Comparison of ENCODE assay signal across 11 cellular contexts in the genomic region with DNA sequence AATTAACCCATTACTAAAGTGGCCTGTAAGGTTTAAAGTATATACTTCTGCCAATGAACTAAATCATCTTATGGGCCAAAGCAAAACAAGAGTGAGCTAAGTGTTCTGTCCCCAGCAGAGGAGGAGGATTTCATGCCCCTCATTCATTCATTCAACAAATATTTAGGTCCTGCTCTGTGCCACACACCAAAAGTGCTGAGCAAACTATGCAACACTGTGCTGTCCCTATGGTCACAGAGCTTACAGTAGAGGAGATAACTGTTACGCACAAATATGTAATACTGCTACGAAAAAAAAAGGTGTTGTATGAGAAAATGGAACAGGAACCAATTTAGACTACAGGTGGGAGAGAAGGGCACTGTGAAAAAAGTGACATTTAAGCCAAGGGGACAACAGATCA. TPM values are rescaled to one million over a fixed set of nuclear protein-coding genes. Genes with fewer than 3 reads are reported as not detected.
DNase-seq lines count a peak whose midpoint lies in the region; ATAC-seq and TF ChIP-seq lines count a peak whose summit lies in the region.
"Had no signal": no experiment of that assay in that cellular context is flagged by ENCODE, and none has a peak within 500 bp of the region (broad histone marks: within the 10 kb centered on the region; RNA-seq: fewer than 3 reads in every experiment).

No MANE protein-coding gene starts in this region.

- no peaks in the 10 kb centered on the region for H3K9me3 ChIP-seq in Loucy (ENCODE audit: insufficient read depth, low read depth, low read length)
- no peaks in the 10 kb centered on the region for H3K9me3 ChIP-seq in psoas muscle

- H3K36me3 Mint-ChIP-seq in T-helper 1 cell treated with Interleukin-12 subunit alpha and Interleukin-12 subunit beta and Interleukin-4 antibody, amounts not matched to agents 30 μg/mL and 1 μg/mL, for 36 hours (ENCODE audit: low read depth), result peaks cover 12% of the 10 kb centered on the region
- H3K36me3 Mint-ChIP-seq in dendritic cell treated with granulocyte-macrophage colony-stimulating factor and Interleukin-4, amounts not matched to agents 40 ng/mL and 50 ng/mL, for 4 days (ENCODE audit: low read depth), result peaks cover 13% of the 10 kb centered on the region

- H3K27ac Mint-ChIP-seq in T-helper 1 cell treated with Interleukin-12 subunit alpha and Interleukin-12 subunit beta and Interleukin-4 antibody, amounts not matched to agents 30 μg/mL and 1 μg/mL, for 36 hours, result peak overlapping the region; percentile 37
- H3K27ac Mint-ChIP-seq in dendritic cell treated with granulocyte-macrophage colony-stimulating factor and Interleukin-4, amounts not matched to agents 40 ng/mL and 50 ng/mL, for 4 days, result peak overlapping the region; percentile 41

- intact Hi-C loops in dendritic cell treated with granulocyte-macrophage colony-stimulating factor and Interleukin-4, amounts not matched to agents 40 ng/mL and 50 ng/mL, for 4 days (cut with micrococcal nuclease), result loop anchor here (5.0 kb wide), 1 partner anchor 73 kb away; no protein-coding TSS in a partner anchor
- intact Hi-C loops in psoas muscle (cut with DNase I), result loop anchor here (5.0 to 10.0 kb wide), 5 partner anchors 141 to 343 kb away; no protein-coding TSS in a partner anchor

- DNase-seq in T-helper 1 cell (no peak), psoas muscle (no peak), iPS-NIHi11 (ENCODE audit: low spot score) (no peak), NCI-H446 (lab: John Stamatoyannopoulos, UW) (no peak), pons (ENCODE audit: low spot score) (no peak)
- DNase-seq: cerebellar nuclear complex, KG1, stomach had no signal

- H3K27me3 ChIP-seq in Loucy (ENCODE audit: insufficient read depth, low read length, poor library complexity, severe bottlenecking), result no peaks in the 10 kb centered on the region
- no peaks in the 10 kb centered on the region for H3K27me3 ChIP-seq in psoas muscle (ENCODE audit: insufficient read depth in 3 of 3, low read length in 2 of 3)
- H3K27me3 ChIP-seq: stomach had no signal

- H3K9me2 ChIP-seq in Loucy (replicated peaks; ENCODE audit: low read depth, low read length), result no peaks in the 10 kb centered on the region

- no peak overlapping the region for H3K27ac ChIP-seq in psoas muscle

- peaks cover 30% of the 10 kb centered on the region for H4K20me1 ChIP-seq in Loucy (ENCODE audit: insufficient read depth, low read length, poor library complexity, severe bottlenecking)

- no peaks in the 10 kb centered on the region for H3K36me3 ChIP-seq in Loucy (ENCODE audit: insufficient read depth, low read length)
- H3K36me3 ChIP-seq in psoas muscle (ENCODE audit: insufficient read depth in 1 of 2, low read depth in 1 of 2), result no peaks in the 10 kb centered on the region
- H3K36me3 ChIP-seq: stomach had no signal

- no peak for TF ChIP-seq CTCF in Loucy (conservative IDR thresholded peaks at IDR 0.05; ENCODE audit: low read length)
- no peak for TF ChIP-seq CTCF in psoas muscle (IDR thresholded peaks at IDR 0.05)

- H3K9me3 Mint-ChIP-seq in T-helper 1 cell treated with Interleukin-12 subunit alpha and Interleukin-12 subunit beta and Interleukin-4 antibody, amounts not matched to agents 30 μg/mL and 1 μg/mL, for 36 hours, result no peaks in the 10 kb centered on the region
- H3K9me3 Mint-ChIP-seq in dendritic cell treated with granulocyte-macrophage colony-stimulating factor and Interleukin-4, amounts not matched to agents 40 ng/mL and 50 ng/mL, for 4 days, result no peaks in the 10 kb centered on the region

- H3K4me1 ChIP-seq in Loucy (ENCODE audit: insufficient read depth, low read length, poor library complexity, severe bottlenecking) (peaks cover 61% of the 10 kb centered on the region), psoas muscle (no peaks in the 10 kb centered on the region)

- peak overlapping the region; percentile 72 for H3K9ac ChIP-seq in Loucy (ENCODE audit: low read depth, low read length, poor library complexity, severe bottlenecking)

- H3K4me3 Mint-ChIP-seq in T-helper 1 cell treated with Interleukin-12 subunit alpha and Interleukin-12 subunit beta and Interleukin-4 antibody, amounts not matched to agents 30 μg/mL and 1 μg/mL, for 36 hours, result peak overlapping the region; percentile 77
- peak overlapping the region; percentile 80 for H3K4me3 Mint-ChIP-seq in dendritic cell treated with granulocyte-macrophage colony-stimulating factor and Interleukin-4, amounts not matched to agents 40 ng/mL and 50 ng/mL, for 4 days

- no peaks in the 10 kb centered on the region for H3F3A ChIP-seq in Loucy (ENCODE audit: low read depth)

- no peaks in the 10 kb centered on the region for H3K27me3 Mint-ChIP-seq in T-helper 1 cell treated with Interleukin-12 subunit alpha and Interleukin-12 subunit beta and Interleukin-4 antibody, amounts not matched to agents 30 μg/mL and 1 μg/mL, for 36 hours (ENCODE audit: low read depth)
- H3K27me3 Mint-ChIP-seq in dendritic cell treated with granulocyte-macrophage colony-stimulating factor and Interleukin-4, amounts not matched to agents 40 ng/mL and 50 ng/mL, for 4 days, result no peaks in the 10 kb centered on the region

- peaks cover 37% of the 10 kb centered on the region for H3K4me1 Mint-ChIP-seq in T-helper 1 cell treated with Interleukin-12 subunit alpha and Interleukin-12 subunit beta and Interleukin-4 antibody, amounts not matched to agents 30 μg/mL and 1 μg/mL, for 36 hours (ENCODE audit: low read depth)
- H3K4me1 Mint-ChIP-seq in dendritic cell treated with granulocyte-macrophage colony-stimulating factor and Interleukin-4, amounts not matched to agents 40 ng/mL and 50 ng/mL, for 4 days (ENCODE audit: low read depth), result peaks cover 47% of the 10 kb centered on the region

- WGBS in psoas muscle, 3 donors, result 73 to 81% (median 79%) methylated on average over 2 of the region's 2 CpGs

- peaks cover 64% of the 10 kb centered on the region for H3K79me2 ChIP-seq in Loucy (ENCODE audit: insufficient read depth, low read length)

- H3K4me3 ChIP-seq in Loucy (ENCODE audit: low read length, poor library complexity, severe bottlenecking) (peak overlapping the region; percentile 78), psoas muscle (peak overlapping the region; percentile 78)

- peak overlapping the region; percentile 75 for H3K4me2 ChIP-seq in Loucy (ENCODE audit: low read depth, low read length, poor library complexity, severe bottlenecking)

- ATAC-seq in psoas muscle, result no peak

- H2AFZ ChIP-seq in Loucy (ENCODE audit: low read length), result no peak overlapping the region

RNA-seq across cellular contexts. Expression of a gene that starts 1.7 kb away (rescaled TPM):
- total RNA-seq in psoas muscle, result 10 to 100 TPM in 2 of 4 donors, 1 to 10 TPM in 2; 3.7 to 11.5 (median 8.3) TPM
- polyA plus RNA-seq in psoas muscle, result 1 to 10 TPM; 2.2 to 4.1 (median 3.0) TPM
